ENCODE assay signal across 18 cellular contexts in the genomic region with DNA sequence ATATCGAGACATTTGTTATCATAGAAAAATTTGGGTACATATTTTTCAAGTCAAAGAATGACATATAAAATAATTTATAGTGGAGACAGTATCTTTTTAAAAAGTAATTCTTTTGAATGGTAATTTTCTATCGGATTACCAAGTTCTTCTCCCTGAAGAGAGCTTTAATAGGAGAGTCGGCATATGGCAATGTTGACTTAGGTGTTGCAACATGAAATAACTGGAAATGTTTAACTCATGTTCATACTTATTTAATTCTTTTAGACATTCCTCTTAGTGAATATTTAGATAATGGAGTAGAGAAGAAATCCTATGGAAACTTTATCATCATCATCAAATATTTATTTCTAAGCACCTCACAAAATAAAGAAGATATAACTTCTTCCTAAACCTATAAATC.
DNase-seq lines count a peak whose midpoint lies in the region; ATAC-seq, FAIRE-seq and TF ChIP-seq lines count a peak whose summit lies in the region.
"Had no signal": no experiment of that assay in that cellular context is flagged by ENCODE, and none has a peak within 500 bp of the region (broad histone marks: within the 10 kb centered on the region; RNA-seq: fewer than 3 reads in every experiment).

No MANE protein-coding gene starts in this region.

- no peaks in the 10 kb centered on the region for H3K9me3 ChIP-seq in pancreas

- H3K27me3 Mint-ChIP-seq in stimulated activated naive CD8-positive, alpha-beta T cell treated with anti-CD3 and anti-CD28 coated beads, Interleukin-15, amount 100 ng/mL, for 72 hours: no peaks in the 10 kb centered on the region

- H3K27ac ChIP-seq in pancreas: no peak overlapping the region
- H3K27ac ChIP-seq: BLaER1 had no signal

- WGBS in pancreas, 2 donors: 17 to 19% methylated on average over 3 of the region's 3 CpGs

- no peaks in the 10 kb centered on the region for H3K36me3 ChIP-seq in pancreas
- H3K36me3 ChIP-seq: BLaER1 had no signal

- no peak for FAIRE-seq in pancreas (lab: Jason Lieb, UNC)

- H3K4me1 ChIP-seq in pancreas: peaks cover 6 to 7% (median 7%) of the 10 kb centered on the region in 3 donors
- H3K4me1 ChIP-seq: BLaER1 had no signal

- no peaks in the 10 kb centered on the region for H3K4me1 Mint-ChIP-seq in stimulated activated naive CD8-positive, alpha-beta T cell treated with anti-CD3 and anti-CD28 coated beads, Interleukin-15, amount 100 ng/mL, for 72 hours
- H3K4me1 Mint-ChIP-seq: CD14-positive monocyte; CD4-positive, alpha-beta memory T cell had no signal

- H3K27me3 ChIP-seq in pancreas: no peaks in the 10 kb centered on the region
- H3K27me3 ChIP-seq: BLaER1 had no signal

- no peak for TF ChIP-seq CTCF in epithelial cell of esophagus (IDR thresholded peaks at IDR 0.05; ENCODE audit: insufficient read depth, low read depth, low read length, missing control alignments)
- TF ChIP-seq CTCF in pancreas (IDR thresholded peaks at IDR 0.05): no peak

- peak; percentile 62 for DNase-seq in NCI-H2171 treated with DMSO at 0.1 percent for 48 hours (lab: John Stamatoyannopoulos, UW)
- DNase-seq in NCI-H2171 (lab: John Stamatoyannopoulos, UW): no peak
- DNase-seq in NCI-H446 treated with DMSO at 0.1 percent for 48 hours (lab: John Stamatoyannopoulos, UW): peak; percentile 72
- peak; percentile 0 for DNase-seq in epithelial cell of esophagus (ENCODE audit: low read depth)
- DNase-seq in pancreas: no peak
- no peak for DNase-seq in mucosa of gallbladder (ENCODE audit: low spot score)
- DNase-seq in stimulated activated naive CD8-positive, alpha-beta T cell treated with anti-CD3 and anti-CD28 coated beads, Interleukin-15, amount 100 ng/mL, for 72 hours: no peak
- no peak for DNase-seq in T-helper 2 cell
- DNase-seq: 8988T; CD4-positive, alpha-beta memory T cell; DMS79 treated with DMSO at 0.1 percent for 48 hours; GF-D8; GOT3; H7; HFFc6 had no signal

- intact Hi-C loops in pancreas (cut with DNase I): loop anchor here in 1 of 3 donors (10.0 kb wide), 1 partner anchor 758 kb away; no protein-coding TSS in a partner anchor

- ATAC-seq in pancreas: peak; percentile 58 to 77 (median 64)
- no peak for ATAC-seq in stimulated activated naive CD8-positive, alpha-beta T cell treated with anti-CD3 and anti-CD28 coated beads, Interleukin-15, amount 100 ng/mL, for 72 hours
- ATAC-seq: HCT116 had no signal

- no peaks in the 10 kb centered on the region for H3K9me3 Mint-ChIP-seq in stimulated activated naive CD8-positive, alpha-beta T cell treated with anti-CD3 and anti-CD28 coated beads, Interleukin-15, amount 100 ng/mL, for 72 hours
- H3K9me3 Mint-ChIP-seq: HFFc6 had no signal

- no peak overlapping the region for H3K4me3 Mint-ChIP-seq in stimulated activated naive CD8-positive, alpha-beta T cell treated with anti-CD3 and anti-CD28 coated beads, Interleukin-15, amount 100 ng/mL, for 72 hours
- H3K4me3 Mint-ChIP-seq: CD14-positive monocyte; CD4-positive, alpha-beta memory T cell; HFFc6 had no signal

- H3K4me3 ChIP-seq in epithelial cell of esophagus (ENCODE audit: low read length) (no peak overlapping the region), pancreas (no peak overlapping the region)
- H3K4me3 ChIP-seq: BLaER1 had no signal

- H3K27ac Mint-ChIP-seq in stimulated activated naive CD8-positive, alpha-beta T cell treated with anti-CD3 and anti-CD28 coated beads, Interleukin-15, amount 100 ng/mL, for 72 hours: no peak overlapping the region
- H3K27ac Mint-ChIP-seq: CD14-positive monocyte; CD4-positive, alpha-beta memory T cell; HFFc6 had no signal

Comparison
In these comparisons a context has a peak if more than half of its experiments do, and no peak if none do; other contexts are left out.
1. DNase-seq: peak in NCI-H2171 treated with DMSO at 0.1 percent for 48 hours (single experiment), NCI-H446 treated with DMSO at 0.1 percent for 48 hours (single experiment) and epithelial cell of esophagus (single experiment); none in NCI-H2171 (single experiment), pancreas (0 of 6), mucosa of gallbladder (single experiment), stimulated activated naive CD8-positive, alpha-beta T cell treated with anti-CD3 and anti-CD28 coated beads, Interleukin-15, amount 100 ng/mL, for 72 hours (0 of 2) and T-helper 2 cell (0 of 5).